In genomic region chr1:207825719-207826556, GRCh38 we compare ENCODE assay signal across 8 cellular contexts.
DNase-seq lines count a peak whose midpoint lies in the region; ATAC-seq, FAIRE-seq and TF ChIP-seq lines count a peak whose summit lies in the region.

No MANE protein-coding gene starts in this region.

- CTCF ChIA-PET in activated CD8-positive, alpha-beta T cell treated with anti-CD3 and anti-CD28 coated beads for 36 hours (lab: Charles Lee): interaction anchor here (0.8 to 11.3 kb wide), 8 partner anchors 9 to 138 kb away, joined by 3 to 387 read pairs (median 6); no protein-coding TSS in a partner anchor

- 75 to 82% methylated on average over 18 of the region's 18 CpGs for WGBS in pancreas, 2 donors

- no peaks in the 10 kb centered on the region for H3K9me3 ChIP-seq in BLaER1 treated with 17β-estradiol and CSF1 and Interleukin-3, amounts not matched to agents 10 nM and 100 nM (replicated peaks in 1 of 11)
- H3K9me3 ChIP-seq in HUES48 (ENCODE audit: control insufficient read depth, insufficient read depth, low read length): no peaks in the 10 kb centered on the region
- H3K9me3 ChIP-seq in pancreas: no peaks in the 10 kb centered on the region
- H3K9me3 ChIP-seq in tibial artery: no peaks in the 10 kb centered on the region

- DNase-seq in GM20000 (ENCODE audit: low spot score): peak; percentile 82
- DNase-seq in activated CD8-positive, alpha-beta T cell treated with anti-CD3 and anti-CD28 coated beads for 36 hours: peak; percentile 95
- peak; percentile 92 for DNase-seq in epithelial cell of proximal tubule (ENCODE audit: low read depth)
- DNase-seq in pancreas: peak in 2 of 6 donors; percentile 25 to 67
- DNase-seq in tibial artery: peak; percentile 88 to 94
- DNase-seq in dedifferentiated amniotic fluid mesenchymal stem cell (ENCODE audit: extremely low spot score): no peak

- TF ChIP-seq CTCF in GM20000 (IDR thresholded peaks at IDR 0.05; ENCODE audit: extremely low read depth, missing control alignments) (no peak), epithelial cell of proximal tubule (conservative IDR thresholded peaks at IDR 0.05; ENCODE audit: low read depth, low read length) (no peak), pancreas (IDR thresholded peaks at IDR 0.05) (no peak), tibial artery (IDR thresholded peaks at IDR 0.05) (no peak)
- no peak for TF ChIP-seq CTCF in activated CD8-positive, alpha-beta T cell treated with anti-CD3 and anti-CD28 coated beads for 36 hours (IDR thresholded peaks at IDR 0.05)

- POLR2A ChIA-PET in activated CD8-positive, alpha-beta T cell treated with anti-CD3 and anti-CD28 coated beads for 36 hours (lab: Charles Lee): interaction anchor here (0.9 to 3.4 kb wide), 6 partner anchors 9 to 48 kb away, joined by 4 to 28 read pairs (median 4); no protein-coding TSS in a partner anchor

- peak overlapping the region; percentile 53 to 97 (median 86) for H3K27ac ChIP-seq in BLaER1 treated with 17β-estradiol and CSF1 and Interleukin-3, amounts not matched to agents 10 nM and 100 nM
- peak overlapping the region; percentile 21 for H3K27ac ChIP-seq in HUES48 (ENCODE audit: low read depth, low read length)
- H3K27ac ChIP-seq in pancreas: peak overlapping the region; percentile 75 to 99 (median 90)
- H3K27ac ChIP-seq in tibial artery: peak overlapping the region; percentile 100

- no peaks in the 10 kb centered on the region for H3K27me3 ChIP-seq in BLaER1 treated with 17β-estradiol and CSF1 and Interleukin-3, amounts not matched to agents 10 nM and 100 nM
- H3K27me3 ChIP-seq in HUES48 (ENCODE audit: control insufficient read depth, insufficient read depth, low read length) (no peaks in the 10 kb centered on the region), pancreas (no peaks in the 10 kb centered on the region), tibial artery (no peaks in the 10 kb centered on the region)

- peak overlapping the region; percentile 92 for H3K27ac Mint-ChIP-seq in activated CD8-positive, alpha-beta T cell treated with anti-CD3 and anti-CD28 coated beads for 36 hours

- peaks cover 26% of the 10 kb centered on the region for H3K36me3 Mint-ChIP-seq in activated CD8-positive, alpha-beta T cell treated with anti-CD3 and anti-CD28 coated beads for 36 hours (ENCODE audit: low read depth)

- FAIRE-seq in pancreas (lab: Jason Lieb, UNC): peak; percentile 32

- peak overlapping the region; percentile 77 for H3K4me3 Mint-ChIP-seq in activated CD8-positive, alpha-beta T cell treated with anti-CD3 and anti-CD28 coated beads for 36 hours

- peaks cover 0 to 8% (median 0%) of the 10 kb centered on the region in 11 experiments; a peak in 1 of 22 replicates for H4K20me1 ChIP-seq in BLaER1 treated with 17β-estradiol and CSF1 and Interleukin-3, amounts not matched to agents 10 nM and 100 nM

- peak overlapping the region; percentile 76 to 96 (median 87) for H3K4me2 ChIP-seq in BLaER1 treated with 17β-estradiol and CSF1 and Interleukin-3, amounts not matched to agents 10 nM and 100 nM

- peak; percentile 84 for ATAC-seq in activated CD8-positive, alpha-beta T cell treated with anti-CD3 and anti-CD28 coated beads for 36 hours
- ATAC-seq in pancreas: no peak

- H3K9ac ChIP-seq in BLaER1 treated with 17β-estradiol and CSF1 and Interleukin-3, amounts not matched to agents 10 nM and 100 nM: peak overlapping the region; percentile 50 to 88 (median 76)
- H3K9ac ChIP-seq in HUES48 (ENCODE audit: low read depth, low read length): no peak overlapping the region

- H3K4me3 ChIP-seq in BLaER1 treated with 17β-estradiol and CSF1 and Interleukin-3, amounts not matched to agents 10 nM and 100 nM: peak overlapping the region in 9 of 10 experiments; percentile 36 to 64 (median 46); a peak in 17 of 20 replicates
- H3K4me3 ChIP-seq in HUES48 (ENCODE audit: low read depth, low read length) (no peak overlapping the region), epithelial cell of proximal tubule (ENCODE audit: low read depth, low read length) (peak overlapping the region; percentile 52), pancreas (peak overlapping the region in 2 of 4 donors; percentile 2 to 21), tibial artery (peak overlapping the region; percentile 63 to 81)

- intact Hi-C loops in activated CD8-positive, alpha-beta T cell treated with anti-CD3 and anti-CD28 coated beads for 36 hours (cut with micrococcal nuclease): loop anchor here (5.0 kb wide), 1 partner anchor 136 kb away; no protein-coding TSS in a partner anchor
- intact Hi-C loops in pancreas (cut with DNase I) (loop anchor here in 1 of 3 donors (10.0 kb wide), 1 partner anchor 139 kb away; no protein-coding TSS in a partner anchor), tibial artery (cut with DNase I; ENCODE audit: low total_unique reads) (loop anchor here (2.0 to 5.0 kb wide), 2 partner anchors 43 to 136 kb away; no protein-coding TSS in a partner anchor)

- no peaks in the 10 kb centered on the region for H3K9me3 Mint-ChIP-seq in activated CD8-positive, alpha-beta T cell treated with anti-CD3 and anti-CD28 coated beads for 36 hours

- H3K27me3 Mint-ChIP-seq in activated CD8-positive, alpha-beta T cell treated with anti-CD3 and anti-CD28 coated beads for 36 hours: no peaks in the 10 kb centered on the region

- H3K4me1 ChIP-seq in BLaER1 treated with 17β-estradiol and CSF1 and Interleukin-3, amounts not matched to agents 10 nM and 100 nM: peaks cover 66 to 80% (median 73%) of the 10 kb centered on the region in 10 experiments
- H3K4me1 ChIP-seq in HUES48 (ENCODE audit: control insufficient read depth, insufficient read depth, low read length) (peaks cover 7% of the 10 kb centered on the region; the same call in 1 of the 2 replicates), pancreas (peaks cover 37 to 55% (median 44%) of the 10 kb centered on the region in 3 donors), tibial artery (peaks cover 0 to 68% (median 57%) of the 10 kb centered on the region in 4 donors)

- peaks cover 0 to 4% (median 0%) of the 10 kb centered on the region in 11 experiments; a peak in 1 of 22 replicates for H3K36me3 ChIP-seq in BLaER1 treated with 17β-estradiol and CSF1 and Interleukin-3, amounts not matched to agents 10 nM and 100 nM
- H3K36me3 ChIP-seq in HUES48 (ENCODE audit: control insufficient read depth, insufficient read depth, low read length) (no peaks in the 10 kb centered on the region), pancreas (no peaks in the 10 kb centered on the region), tibial artery (peaks cover 2 to 11% (median 10%) of the 10 kb centered on the region in 3 donors)

- peaks cover 89% of the 10 kb centered on the region for H3K4me1 Mint-ChIP-seq in activated CD8-positive, alpha-beta T cell treated with anti-CD3 and anti-CD28 coated beads for 36 hours (ENCODE audit: low read depth)

Comparison
In these comparisons a context has a peak if more than half of its experiments do, and no peak if none do; other contexts are left out.
1. H3K27ac ChIP-seq: peak in every context shown above with its lines; median percentile 100 in tibial artery; 90 in pancreas; 86 in BLaER1 treated with 17β-estradiol and CSF1 and Interleukin-3, amounts not matched to agents 10 nM and 100 nM; 21 in HUES48.